ENCODE assay signal across 8 cellular contexts in genomic region chr19:19668230-19669012, GRCh38. TPM values are rescaled to one million over a fixed set of nuclear protein-coding genes. Genes with fewer than 3 reads are reported as not detected.
A peak's percentile ranks its signal among the peaks of the same experiment; 100 is the strongest.
DNase-seq lines count a peak whose midpoint lies in the region; ATAC-seq and TF ChIP-seq lines count a peak whose summit lies in the region.

Gene ZNF101, plus strand, starts transcription at chr19:19668839. Its CDS starts 125 bp downstream, at chr19:19668964.

- ATAC-seq in GM19395 (IDR thresholded peaks at IDR 0.05; ENCODE audit: unreplicated experiment): peak; percentile 79
- ATAC-seq in HG03558 (IDR thresholded peaks at IDR 0.05; ENCODE audit: extremely low read depth, unreplicated experiment): peak; percentile 46
- peak; percentile 84 for ATAC-seq in left lobe of liver

- H3K27me3 Mint-ChIP-seq in CD14-positive monocyte (ENCODE audit: low read depth in 3 of 3): peaks cover 0 to 2% (median 0%) of the 10 kb centered on the region in 3 donors
- H3K27me3 Mint-ChIP-seq in activated CD4-positive, alpha-beta T cell treated with anti-CD3 and anti-CD28 coated beads, Interleukin-2, amount 10 ng/mL, durations not matched to agents 7 days and 5 days: no peaks in the 10 kb centered on the region

- H3K9me3 Mint-ChIP-seq in CD14-positive monocyte: peaks cover 18 to 43% (median 28%) of the 10 kb centered on the region in 7 donors
- H3K9me3 Mint-ChIP-seq in activated CD4-positive, alpha-beta T cell treated with anti-CD3 and anti-CD28 coated beads, Interleukin-2, amount 10 ng/mL, durations not matched to agents 7 days and 5 days: peaks cover 10% of the 10 kb centered on the region

- peak within 1 kb of the TSS; percentile 94 to 99 for H3K4me3 Mint-ChIP-seq in CD14-positive monocyte
- peak within 1 kb of the TSS; percentile 76 for H3K4me3 Mint-ChIP-seq in activated CD4-positive, alpha-beta T cell treated with anti-CD3 and anti-CD28 coated beads, Interleukin-2, amount 10 ng/mL, durations not matched to agents 7 days and 5 days

- DNase-seq in CD14-positive monocyte (ENCODE audit: low spot score) (peak; percentile 89), NCI-H748 (lab: John Stamatoyannopoulos, UW; ENCODE audit: unreplicated experiment) (peak; percentile 97), dedifferentiated amniotic fluid mesenchymal stem cell (ENCODE audit: extremely low spot score) (peak; percentile 80), left lobe of liver (ENCODE audit: low spot score) (peak; percentile 93)
- DNase-seq in activated CD4-positive, alpha-beta T cell treated with anti-CD3 and anti-CD28 coated beads, Interleukin-2, amount 10 ng/mL, durations not matched to agents 7 days and 5 days: peak; percentile 96
- peak; percentile 96 for DNase-seq in stimulated activated CD4-positive, alpha-beta T cell treated with anti-CD3 and anti-CD28 coated beads, Interleukin-2, amount 100 ng/mL, for 24 hours

- peak within 1 kb of the TSS; percentile 87 to 95 (median 94) for H3K27ac Mint-ChIP-seq in CD14-positive monocyte
- H3K27ac Mint-ChIP-seq in activated CD4-positive, alpha-beta T cell treated with anti-CD3 and anti-CD28 coated beads, Interleukin-2, amount 10 ng/mL, durations not matched to agents 7 days and 5 days: peak within 1 kb of the TSS; percentile 97

- H3K36me3 Mint-ChIP-seq in CD14-positive monocyte: peaks cover 20 to 30% of the 10 kb centered on the region in 2 donors
- H3K36me3 Mint-ChIP-seq in activated CD4-positive, alpha-beta T cell treated with anti-CD3 and anti-CD28 coated beads, Interleukin-2, amount 10 ng/mL, durations not matched to agents 7 days and 5 days (ENCODE audit: low read depth): peaks cover 65% of the 10 kb centered on the region

- peaks cover 19% of the 10 kb centered on the region for H3K4me1 Mint-ChIP-seq in CD14-positive monocyte
- peaks cover 33% of the 10 kb centered on the region for H3K4me1 Mint-ChIP-seq in activated CD4-positive, alpha-beta T cell treated with anti-CD3 and anti-CD28 coated beads, Interleukin-2, amount 10 ng/mL, durations not matched to agents 7 days and 5 days

- intact Hi-C loops in CD14-positive monocyte (cut with micrococcal nuclease): loop anchor here (5.0 to 10.0 kb wide), 4 partner anchors 64 to 236 kb away; partner anchors contain the start of genes ZNF14 (in 1 of the 2), ZNF506 (in 1 of the 2) and ZNF93 (in 1 of the 2)

- TF ChIP-seq CTCF in CD14-positive monocyte (IDR thresholded peaks at IDR 0.05): no peak

- CTCF ChIA-PET in activated CD4-positive, alpha-beta T cell treated with anti-CD3 and anti-CD28 coated beads, Interleukin-2, amount 10 ng/mL, durations not matched to agents 7 days and 5 days (lab: Charles Lee): interaction anchor here (0.6 to 1.3 kb wide), 5 partner anchors 8 to 138 kb away, joined by 3 to 4 read pairs (median 3); no protein-coding TSS in a partner anchor

- POLR2A ChIA-PET in activated CD4-positive, alpha-beta T cell treated with anti-CD3 and anti-CD28 coated beads, Interleukin-2, amount 10 ng/mL, durations not matched to agents 7 days and 5 days (lab: Charles Lee): interaction anchor here (0.6 to 1.6 kb wide), 3 partner anchors 65 to 1833 kb away, joined by 3 to 5 read pairs (median 3); partner anchors contain the start of genes ZNF14 and ZNF93

RNA-seq across cellular contexts. Expression of gene ZNF101, which starts in this region (rescaled TPM):
- 1 to 10 TPM; 5.5 to 8.4 TPM for polyA plus RNA-seq in CD14-positive monocyte
- 10 to 100 TPM; 96.3 to 97.2 TPM for total RNA-seq in activated CD4-positive, alpha-beta T cell treated with anti-CD3 and anti-CD28 coated beads, Interleukin-2, amount 10 ng/mL, durations not matched to agents 7 days and 5 days
- total RNA-seq in left lobe of liver: 3.4 TPM

Comparison
In these comparisons a context has a peak if more than half of its experiments do, and no peak if none do; other contexts are left out.
1. Peak in every context shown above with its lines: DNase-seq and ATAC-seq.
2. RNA of gene ZNF101 (total RNA-seq): 96.3 to 97.2 TPM in activated CD4-positive, alpha-beta T cell treated with anti-CD3 and anti-CD28 coated beads, Interleukin-2, amount 10 ng/mL, durations not matched to agents 7 days and 5 days; 3.4 TPM in left lobe of liver (single experiment); every median in the first group is over 10 times any median in the second.